1 cellular context compared by ENCODE assay signal in the genomic region with DNA sequence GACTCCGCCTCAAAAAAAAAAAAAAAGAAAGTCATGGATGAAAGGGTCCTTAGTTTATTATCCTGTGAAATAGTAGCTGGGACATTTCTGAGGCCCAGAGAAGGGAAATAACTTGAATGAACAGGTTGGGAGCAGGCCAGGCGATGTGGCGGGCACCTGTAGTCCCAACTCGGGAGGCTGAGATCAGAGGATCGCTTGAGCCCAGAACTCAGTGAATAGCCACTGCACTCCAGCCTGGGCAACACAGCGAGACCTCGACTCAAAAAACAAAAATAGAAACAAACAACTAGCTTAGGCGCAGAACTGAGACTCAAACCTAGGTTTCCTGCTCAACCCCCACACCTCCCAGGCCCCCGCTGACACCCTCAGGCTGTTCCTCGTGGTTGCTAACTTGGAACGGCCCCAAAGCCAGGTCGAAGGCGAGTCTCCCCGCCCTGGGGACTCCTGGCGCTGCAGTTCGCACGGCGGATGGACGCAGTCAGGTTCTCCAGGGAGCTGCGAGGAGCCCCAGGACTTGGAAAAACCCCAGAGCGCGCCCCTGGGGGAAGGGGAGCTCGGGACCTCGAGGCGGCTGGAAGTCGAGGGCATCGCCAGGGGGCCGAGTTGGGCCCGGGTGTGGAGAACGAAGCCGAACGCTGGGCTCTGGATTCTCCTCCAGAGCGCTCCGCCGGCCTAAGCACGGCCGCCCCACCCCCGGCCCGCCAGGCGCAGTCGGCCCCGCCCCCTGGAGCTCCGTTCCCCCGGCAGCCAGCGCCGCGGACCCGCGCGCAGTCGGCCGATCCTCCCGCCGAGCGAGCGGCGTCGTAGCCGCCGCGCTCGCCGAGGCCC.
A peak's percentile ranks its signal among the peaks of the same experiment; 100 is the strongest.
TF ChIP-seq lines count a peak whose summit lies in the region.

Gene STOX1, plus strand, starts transcription at position 768 of the 828 bp plus-strand sequence. CDS start 93 bp downstream, outside the sequence.

TF ChIP-seq in HepG2, 621 proteins besides CTCF, POLR2A, EP300 and RAD21 (continued from another document and continues in another):
- TF ChIP-seq, protein P1, sequence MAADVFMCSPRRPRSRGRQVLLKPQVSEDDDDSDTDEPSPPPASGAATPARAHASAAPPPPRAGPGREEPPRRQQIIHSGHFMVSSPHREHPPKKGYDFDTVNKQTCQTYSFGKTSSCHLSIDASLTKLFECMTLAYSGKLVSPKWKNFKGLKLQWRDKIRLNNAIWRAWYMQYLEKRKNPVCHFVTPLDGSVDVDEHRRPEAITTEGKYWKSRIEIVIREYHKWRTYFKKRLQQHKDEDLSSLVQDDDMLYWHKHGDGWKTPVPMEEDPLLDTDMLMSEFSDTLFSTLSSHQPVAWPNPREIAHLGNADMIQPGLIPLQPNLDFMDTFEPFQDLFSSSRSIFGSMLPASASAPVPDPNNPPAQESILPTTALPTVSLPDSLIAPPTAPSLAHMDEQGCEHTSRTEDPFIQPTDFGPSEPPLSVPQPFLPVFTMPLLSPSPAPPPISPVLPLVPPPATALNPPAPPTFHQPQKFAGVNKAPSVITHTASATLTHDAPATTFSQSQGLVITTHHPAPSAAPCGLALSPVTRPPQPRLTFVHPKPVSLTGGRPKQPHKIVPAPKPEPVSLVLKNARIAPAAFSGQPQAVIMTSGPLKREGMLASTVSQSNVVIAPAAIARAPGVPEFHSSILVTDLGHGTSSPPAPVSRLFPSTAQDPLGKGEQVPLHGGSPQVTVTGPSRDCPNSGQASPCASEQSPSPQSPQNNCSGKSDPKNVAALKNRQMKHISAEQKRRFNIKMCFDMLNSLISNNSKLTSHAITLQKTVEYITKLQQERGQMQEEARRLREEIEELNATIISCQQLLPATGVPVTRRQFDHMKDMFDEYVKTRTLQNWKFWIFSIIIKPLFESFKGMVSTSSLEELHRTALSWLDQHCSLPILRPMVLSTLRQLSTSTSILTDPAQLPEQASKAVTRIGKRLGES (CRISPR knock-in tag; IDR thresholded peaks at IDR 0.05; ENCODE audit: borderline replicate concordance), result no peak
- TF ChIP-seq MBD4 (IDR thresholded peaks at IDR 0.05; ENCODE audit: borderline replicate concordance, low read length) (no peak), ZNF503 (CRISPR knock-in tag; IDR thresholded peaks at IDR 0.05) (no peak), EHMT2 (IDR thresholded peaks at IDR 0.05; ENCODE audit: borderline replicate concordance, low read depth, low read length) (no peak), ASH2L (IDR thresholded peaks at IDR 0.05; ENCODE audit: insufficient read length, low read depth, low read length) (no peak), LCORL (IDR thresholded peaks at IDR 0.05) (no peak), LCORL (CRISPR knock-in tag; IDR thresholded peaks at IDR 0.05) (peak; percentile 23; the same call in 1 of the 2 replicates), BCL6 (CRISPR knock-in tag; IDR thresholded peaks at IDR 0.05) (no peak), AKAP8 (CRISPR knock-in tag; IDR thresholded peaks at IDR 0.05) (no peak), POLR2G (IDR thresholded peaks at IDR 0.05; ENCODE audit: low read depth, low read length) (no peak; the same call in 1 of the 2 replicates), SNAI1 (CRISPR knock-in tag; IDR thresholded peaks at IDR 0.05; ENCODE audit: borderline replicate concordance) (no peak), SMAD1 (CRISPR knock-in tag; IDR thresholded peaks at IDR 0.05; ENCODE audit: borderline replicate concordance, low read depth) (no peak), NR2F1 (CRISPR knock-in tag; IDR thresholded peaks at IDR 0.05) (no peak), KLF16 (CRISPR knock-in tag; IDR thresholded peaks at IDR 0.05) (no peak), SCMH1 (CRISPR knock-in tag; IDR thresholded peaks at IDR 0.05; ENCODE audit: borderline replicate concordance) (no peak), ZNF564 (CRISPR knock-in tag; IDR thresholded peaks at IDR 0.05) (no peak), MTF1 (CRISPR knock-in tag; IDR thresholded peaks at IDR 0.05) (no peak), RORA (CRISPR knock-in tag; IDR thresholded peaks at IDR 0.05) (no peak), ZNF260 (CRISPR knock-in tag; IDR thresholded peaks at IDR 0.05; ENCODE audit: borderline replicate concordance, low read depth) (no peak), ZNF567 (CRISPR knock-in tag; IDR thresholded peaks at IDR 0.05; ENCODE audit: borderline replicate concordance) (no peak), ARID2 (CRISPR knock-in tag; IDR thresholded peaks at IDR 0.05; ENCODE audit: borderline replicate concordance) (0 out of 2 replicates have a peak, but pooled peaks have one; percentile 28), RCOR2 (CRISPR knock-in tag; IDR thresholded peaks at IDR 0.05) (0 out of 2 replicates have a peak, but pooled peaks have one; percentile 41), TEAD2 (CRISPR knock-in tag; IDR thresholded peaks at IDR 0.05) (no peak), ZNF670 (CRISPR knock-in tag; IDR thresholded peaks at IDR 0.05; ENCODE audit: borderline replicate concordance) (no peak), CCAR2 (optimal IDR thresholded peaks at IDR 0.05; ENCODE audit: low read depth, low read length) (no peak), KAT2B (IDR thresholded peaks at IDR 0.05; ENCODE audit: borderline replicate concordance, low read depth, low read length) (no peak), HNRNPLL (IDR thresholded peaks at IDR 0.05; ENCODE audit: low read depth, low read length, poor library complexity, severe bottlenecking) (peak; percentile 51), ZC3H13 (CRISPR knock-in tag; IDR thresholded peaks at IDR 0.05) (peak; percentile 25; the same call in 1 of the 2 replicates), GTF2F1 (IDR thresholded peaks at IDR 0.05; ENCODE audit: low read length) (no peak), ZBTB3 (CRISPR knock-in tag; IDR thresholded peaks at IDR 0.05; ENCODE audit: borderline replicate concordance, low read depth) (no peak), MTA1 (CRISPR knock-in tag; IDR thresholded peaks at IDR 0.05; ENCODE audit: borderline replicate concordance) (no peak), ATF7 (IDR thresholded peaks at IDR 0.05) (no peak), ATF7 (CRISPR knock-in tag; IDR thresholded peaks at IDR 0.05) (no peak), KLF13 (CRISPR knock-in tag; IDR thresholded peaks at IDR 0.05) (no peak), SYNCRIP (IDR thresholded peaks at IDR 0.05; ENCODE audit: insufficient read depth, low read depth, low read length) (no peak), TARDBP (CRISPR knock-in tag; IDR thresholded peaks at IDR 0.05) (no peak; the same call in 1 of the 2 replicates)
- TF ChIP-seq, protein P2, sequence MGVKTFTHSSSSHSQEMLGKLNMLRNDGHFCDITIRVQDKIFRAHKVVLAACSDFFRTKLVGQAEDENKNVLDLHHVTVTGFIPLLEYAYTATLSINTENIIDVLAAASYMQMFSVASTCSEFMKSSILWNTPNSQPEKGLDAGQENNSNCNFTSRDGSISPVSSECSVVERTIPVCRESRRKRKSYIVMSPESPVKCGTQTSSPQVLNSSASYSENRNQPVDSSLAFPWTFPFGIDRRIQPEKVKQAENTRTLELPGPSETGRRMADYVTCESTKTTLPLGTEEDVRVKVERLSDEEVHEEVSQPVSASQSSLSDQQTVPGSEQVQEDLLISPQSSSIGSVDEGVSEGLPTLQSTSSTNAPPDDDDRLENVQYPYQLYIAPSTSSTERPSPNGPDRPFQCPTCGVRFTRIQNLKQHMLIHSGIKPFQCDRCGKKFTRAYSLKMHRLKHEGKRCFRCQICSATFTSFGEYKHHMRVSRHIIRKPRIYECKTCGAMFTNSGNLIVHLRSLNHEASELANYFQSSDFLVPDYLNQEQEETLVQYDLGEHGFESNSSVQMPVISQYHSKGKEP (CRISPR knock-in tag; IDR thresholded peaks at IDR 0.05), result no peak
- TF ChIP-seq, protein P3, sequence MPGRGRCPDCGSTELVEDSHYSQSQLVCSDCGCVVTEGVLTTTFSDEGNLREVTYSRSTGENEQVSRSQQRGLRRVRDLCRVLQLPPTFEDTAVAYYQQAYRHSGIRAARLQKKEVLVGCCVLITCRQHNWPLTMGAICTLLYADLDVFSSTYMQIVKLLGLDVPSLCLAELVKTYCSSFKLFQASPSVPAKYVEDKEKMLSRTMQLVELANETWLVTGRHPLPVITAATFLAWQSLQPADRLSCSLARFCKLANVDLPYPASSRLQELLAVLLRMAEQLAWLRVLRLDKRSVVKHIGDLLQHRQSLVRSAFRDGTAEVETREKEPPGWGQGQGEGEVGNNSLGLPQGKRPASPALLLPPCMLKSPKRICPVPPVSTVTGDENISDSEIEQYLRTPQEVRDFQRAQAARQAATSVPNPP (CRISPR knock-in tag; IDR thresholded peaks at IDR 0.05), result no peak
- TF ChIP-seq, protein P4, sequence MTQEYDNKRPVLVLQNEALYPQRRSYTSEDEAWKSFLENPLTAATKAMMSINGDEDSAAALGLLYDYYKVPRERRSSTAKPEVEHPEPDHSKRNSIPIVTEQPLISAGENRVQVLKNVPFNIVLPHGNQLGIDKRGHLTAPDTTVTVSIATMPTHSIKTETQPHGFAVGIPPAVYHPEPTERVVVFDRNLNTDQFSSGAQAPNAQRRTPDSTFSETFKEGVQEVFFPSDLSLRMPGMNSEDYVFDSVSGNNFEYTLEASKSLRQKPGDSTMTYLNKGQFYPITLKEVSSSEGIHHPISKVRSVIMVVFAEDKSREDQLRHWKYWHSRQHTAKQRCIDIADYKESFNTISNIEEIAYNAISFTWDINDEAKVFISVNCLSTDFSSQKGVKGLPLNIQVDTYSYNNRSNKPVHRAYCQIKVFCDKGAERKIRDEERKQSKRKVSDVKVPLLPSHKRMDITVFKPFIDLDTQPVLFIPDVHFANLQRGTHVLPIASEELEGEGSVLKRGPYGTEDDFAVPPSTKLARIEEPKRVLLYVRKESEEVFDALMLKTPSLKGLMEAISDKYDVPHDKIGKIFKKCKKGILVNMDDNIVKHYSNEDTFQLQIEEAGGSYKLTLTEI (CRISPR knock-in tag; conservative IDR thresholded peaks at IDR 0.05), result no peak
- TF ChIP-seq, protein P5, sequence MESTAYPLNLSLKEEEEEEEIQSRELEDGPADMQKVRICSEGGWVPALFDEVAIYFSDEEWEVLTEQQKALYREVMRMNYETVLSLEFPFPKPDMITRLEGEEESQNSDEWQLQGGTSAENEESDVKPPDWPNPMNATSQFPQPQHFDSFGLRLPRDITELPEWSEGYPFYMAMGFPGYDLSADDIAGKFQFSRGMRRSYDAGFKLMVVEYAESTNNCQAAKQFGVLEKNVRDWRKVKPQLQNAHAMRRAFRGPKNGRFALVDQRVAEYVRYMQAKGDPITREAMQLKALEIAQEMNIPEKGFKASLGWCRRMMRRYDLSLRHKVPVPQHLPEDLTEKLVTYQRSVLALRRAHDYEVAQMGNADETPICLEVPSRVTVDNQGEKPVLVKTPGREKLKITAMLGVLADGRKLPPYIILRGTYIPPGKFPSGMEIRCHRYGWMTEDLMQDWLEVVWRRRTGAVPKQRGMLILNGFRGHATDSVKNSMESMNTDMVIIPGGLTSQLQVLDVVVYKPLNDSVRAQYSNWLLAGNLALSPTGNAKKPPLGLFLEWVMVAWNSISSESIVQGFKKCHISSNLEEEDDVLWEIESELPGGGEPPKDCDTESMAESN (CRISPR knock-in tag; conservative IDR thresholded peaks at IDR 0.05), result 0 out of 2 replicates have a peak, but pooled peaks have one; percentile 35
- TF ChIP-seq, protein P6, sequence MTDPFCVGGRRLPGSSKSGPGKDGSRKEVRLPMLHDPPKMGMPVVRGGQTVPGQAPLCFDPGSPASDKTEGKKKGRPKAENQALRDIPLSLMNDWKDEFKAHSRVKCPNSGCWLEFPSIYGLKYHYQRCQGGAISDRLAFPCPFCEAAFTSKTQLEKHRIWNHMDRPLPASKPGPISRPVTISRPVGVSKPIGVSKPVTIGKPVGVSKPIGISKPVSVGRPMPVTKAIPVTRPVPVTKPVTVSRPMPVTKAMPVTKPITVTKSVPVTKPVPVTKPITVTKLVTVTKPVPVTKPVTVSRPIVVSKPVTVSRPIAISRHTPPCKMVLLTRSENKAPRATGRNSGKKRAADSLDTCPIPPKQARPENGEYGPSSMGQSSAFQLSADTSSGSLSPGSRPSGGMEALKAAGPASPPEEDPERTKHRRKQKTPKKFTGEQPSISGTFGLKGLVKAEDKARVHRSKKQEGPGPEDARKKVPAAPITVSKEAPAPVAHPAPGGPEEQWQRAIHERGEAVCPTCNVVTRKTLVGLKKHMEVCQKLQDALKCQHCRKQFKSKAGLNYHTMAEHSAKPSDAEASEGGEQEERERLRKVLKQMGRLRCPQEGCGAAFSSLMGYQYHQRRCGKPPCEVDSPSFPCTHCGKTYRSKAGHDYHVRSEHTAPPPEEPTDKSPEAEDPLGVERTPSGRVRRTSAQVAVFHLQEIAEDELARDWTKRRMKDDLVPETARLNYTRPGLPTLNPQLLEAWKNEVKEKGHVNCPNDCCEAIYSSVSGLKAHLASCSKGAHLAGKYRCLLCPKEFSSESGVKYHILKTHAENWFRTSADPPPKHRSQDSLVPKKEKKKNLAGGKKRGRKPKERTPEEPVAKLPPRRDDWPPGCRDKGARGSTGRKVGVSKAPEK (CRISPR knock-in tag; IDR thresholded peaks at IDR 0.05; ENCODE audit: borderline replicate concordance), result no peak
- TF ChIP-seq, protein P7, sequence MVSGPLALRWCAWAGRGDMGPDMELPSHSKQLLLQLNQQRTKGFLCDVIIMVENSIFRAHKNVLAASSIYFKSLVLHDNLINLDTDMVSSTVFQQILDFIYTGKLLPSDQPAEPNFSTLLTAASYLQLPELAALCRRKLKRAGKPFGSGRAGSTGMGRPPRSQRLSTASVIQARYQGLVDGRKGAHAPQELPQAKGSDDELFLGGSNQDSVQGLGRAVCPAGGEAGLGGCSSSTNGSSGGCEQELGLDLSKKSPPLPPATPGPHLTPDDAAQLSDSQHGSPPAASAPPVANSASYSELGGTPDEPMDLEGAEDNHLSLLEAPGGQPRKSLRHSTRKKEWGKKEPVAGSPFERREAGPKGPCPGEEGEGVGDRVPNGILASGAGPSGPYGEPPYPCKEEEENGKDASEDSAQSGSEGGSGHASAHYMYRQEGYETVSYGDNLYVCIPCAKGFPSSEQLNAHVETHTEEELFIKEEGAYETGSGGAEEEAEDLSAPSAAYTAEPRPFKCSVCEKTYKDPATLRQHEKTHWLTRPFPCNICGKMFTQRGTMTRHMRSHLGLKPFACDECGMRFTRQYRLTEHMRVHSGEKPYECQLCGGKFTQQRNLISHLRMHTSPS (CRISPR knock-in tag; IDR thresholded peaks at IDR 0.05; ENCODE audit: low read depth), result no peak
- TF ChIP-seq, protein P8, sequence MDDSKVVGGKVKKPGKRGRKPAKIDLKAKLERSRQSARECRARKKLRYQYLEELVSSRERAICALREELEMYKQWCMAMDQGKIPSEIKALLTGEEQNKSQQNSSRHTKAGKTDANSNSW (CRISPR knock-in tag; IDR thresholded peaks at IDR 0.05; ENCODE audit: borderline replicate concordance), result no peak
